In genomic region chr7:135562720-135563119, GRCh38 we compare ENCODE assay signal across 26 cellular contexts. TPM values are rescaled to one million over a fixed set of nuclear protein-coding genes. Genes with fewer than 3 reads are reported as not detected.
A peak's percentile ranks its signal among the peaks of the same experiment; 100 is the strongest.
DNase-seq lines count a peak whose midpoint lies in the region; ATAC-seq and TF ChIP-seq lines count a peak whose summit lies in the region.
"Had no signal": no experiment of that assay in that cellular context is flagged by ENCODE, and none has a peak within 500 bp of the region (broad histone marks: within the 10 kb centered on the region; RNA-seq: fewer than 3 reads in every experiment).

No MANE protein-coding gene starts in this region.

- DNase-seq in GM23338 (ENCODE audit: low spot score) (peak; percentile 93), hepatocyte (ENCODE audit: low spot score) (peak; percentile 17), neural crest cell (ENCODE audit: low read depth, low spot score) (no peak), OCI-M1 (lab: John Stamatoyannopoulos, UW) (no peak), sigmoid colon (no peak)
- DNase-seq in activated CD4-positive, alpha-beta T cell treated with anti-CD3 and anti-CD28 coated beads, Interleukin-2, amount 50 U/mL, for 48 hours = no peak
- DNase-seq: activated CD4-positive, alpha-beta T cell treated with anti-CD3 and anti-CD28 coated beads for 4 hours; activated CD8-positive, alpha-beta memory T cell treated with anti-CD3 and anti-CD28 coated beads for 24 hours; activated gamma-delta T cell treated with Interleukin-2 at 50 U/mL for 16 hours; activated T-cell treated with anti-CD3 and anti-CD28 coated beads, Interleukin-2, amount 50 U/mL, for 1 hour; body of pancreas; dorsolateral prefrontal cortex; EL; GOT3; KG1; MM.1S; NCI-H2029; NCI-H345; right lobe of liver; stimulated activated CD4-positive, alpha-beta T cell treated with anti-CD3 and anti-CD28 coated beads, Interleukin-4, amount 100 ng/mL, for 24 hours; substantia nigra had no signal

- H3K9me3 Mint-ChIP-seq in GM23338 = peaks cover 5% of the 10 kb centered on the region; the same call in 1 of the 3 replicates
- no peaks in the 10 kb centered on the region for H3K9me3 Mint-ChIP-seq in neural crest cell
- H3K9me3 Mint-ChIP-seq: stimulated activated effector memory CD8-positive, alpha-beta T cell treated with anti-CD3 and anti-CD28 coated beads, Interleukin-12 subunit alpha, Interleukin-12 subunit beta, amount 100 ng/mL, for 72 hours; T-helper 2 cell treated with Interferon-gamma antibody and Interleukin-4, amounts not matched to agents 5 μg/mL and 100 μg/mL, for 36 hours had no signal

- H3K4me1 ChIP-seq in GM23338 (ENCODE audit: insufficient read depth) (peaks cover 45% of the 10 kb centered on the region), HUES64 (ENCODE audit: insufficient read depth, low read length) (peaks cover 23% of the 10 kb centered on the region), hepatocyte (ENCODE audit: insufficient read depth) (peaks cover 5% of the 10 kb centered on the region), sigmoid colon (peaks cover 0 to 19% (median 15%) of the 10 kb centered on the region in 4 donors)
- H3K4me1 ChIP-seq: right lobe of liver had no signal

- H3K9me2 ChIP-seq in GM23338 (ENCODE audit: insufficient read depth) = no peaks in the 10 kb centered on the region
- H3K9me2 ChIP-seq in hepatocyte (replicated peaks; ENCODE audit: insufficient read depth) = no peaks in the 10 kb centered on the region

- intact Hi-C loops in sigmoid colon (cut with DNase I) = no loop called here

- H3K4me2 ChIP-seq in GM23338 (peak overlapping the region; percentile 8; the same call in 1 of the 2 replicates), hepatocyte (no peak overlapping the region)

- peaks cover 3% of the 10 kb centered on the region; the same call in 1 of the 2 replicates for H3F3A ChIP-seq in GM23338 (replicated peaks; ENCODE audit: low read depth)

- no peaks in the 10 kb centered on the region for H3K27me3 ChIP-seq in GM23338 (ENCODE audit: insufficient read depth)
- H3K27me3 ChIP-seq in HUES64 (ENCODE audit: insufficient read depth, low read length) = no peaks in the 10 kb centered on the region
- H3K27me3 ChIP-seq in hepatocyte = no peaks in the 10 kb centered on the region
- H3K27me3 ChIP-seq in sigmoid colon = no peaks in the 10 kb centered on the region
- H3K27me3 ChIP-seq: body of pancreas, dorsolateral prefrontal cortex, right lobe of liver had no signal

- peak; percentile 68 for ATAC-seq in GM23338
- ATAC-seq: body of pancreas; right lobe of liver; stimulated activated effector memory CD8-positive, alpha-beta T cell treated with anti-CD3 and anti-CD28 coated beads, Interleukin-12 subunit alpha, Interleukin-12 subunit beta, amount 100 ng/mL, for 72 hours had no signal

- 75% methylated on average over 8 of the region's 8 CpGs for WGBS in HUES64
- WGBS in hepatocyte (ENCODE audit: low lambda C conversion rate, missing lambda C conversion rate) = 48% methylated on average over 8 of the region's 8 CpGs
- 93 to 94% methylated on average over 8 of the region's 8 CpGs for WGBS in sigmoid colon, 2 donors

- H3K27ac Mint-ChIP-seq in GM23338 = peak overlapping the region; percentile 97
- no peak overlapping the region for H3K27ac Mint-ChIP-seq in neural crest cell (ENCODE audit: unreplicated experiment)
- H3K27ac Mint-ChIP-seq: progenitor cell of endocrine pancreas; T-helper 2 cell treated with Interferon-gamma antibody and Interleukin-4, amounts not matched to agents 5 μg/mL and 100 μg/mL, for 36 hours had no signal

- H3K4me3 Mint-ChIP-seq in GM23338 (peak overlapping the region; percentile 49), neural crest cell (peak overlapping the region; percentile 66)
- H3K4me3 Mint-ChIP-seq: stimulated activated effector memory CD8-positive, alpha-beta T cell treated with anti-CD3 and anti-CD28 coated beads, Interleukin-12 subunit alpha, Interleukin-12 subunit beta, amount 100 ng/mL, for 72 hours; T-helper 2 cell treated with Interferon-gamma antibody and Interleukin-4, amounts not matched to agents 5 μg/mL and 100 μg/mL, for 36 hours had no signal

- H3K9me3 ChIP-seq in HUES64 (ENCODE audit: insufficient read depth, low read depth, low read length) (no peaks in the 10 kb centered on the region), hepatocyte (ENCODE audit: low read depth) (no peaks in the 10 kb centered on the region), sigmoid colon (no peaks in the 10 kb centered on the region)
- H3K9me3 ChIP-seq: body of pancreas, right lobe of liver had no signal

- H3K79me2 ChIP-seq in GM23338 (replicated peaks; ENCODE audit: insufficient read depth) (peaks cover 95% of the 10 kb centered on the region), hepatocyte (peaks cover 89% of the 10 kb centered on the region)

- H3K36me3 ChIP-seq in GM23338 (ENCODE audit: insufficient read depth) (0 out of 2 replicates have a peak, but pooled peaks cover 2% of the 10 kb centered on the region), HUES64 (ENCODE audit: insufficient read depth, low read length) (peaks cover 7% of the 10 kb centered on the region; the same call in 1 of the 2 replicates), hepatocyte (replicated peaks; ENCODE audit: insufficient read depth, low read depth) (no peaks in the 10 kb centered on the region), sigmoid colon (no peaks in the 10 kb centered on the region)
- H3K36me3 ChIP-seq: right lobe of liver had no signal

- H3K36me3 Mint-ChIP-seq in GM23338 (ENCODE audit: low read depth) (peaks cover 33% of the 10 kb centered on the region), neural crest cell (ENCODE audit: low read depth) (peaks cover 6% of the 10 kb centered on the region)

- H3K4me3 ChIP-seq in GM23338 = peak overlapping the region; percentile 5; the same call in 1 of the 2 replicates
- no peak overlapping the region for H3K4me3 ChIP-seq in HUES64 (ENCODE audit: low read length)
- H3K4me3 ChIP-seq in hepatocyte = no peak overlapping the region
- H3K4me3 ChIP-seq in sigmoid colon = no peak overlapping the region
- H3K4me3 ChIP-seq: body of pancreas, dorsolateral prefrontal cortex, right lobe of liver had no signal

- no peak for TF ChIP-seq POLR2A in sigmoid colon (IDR thresholded peaks at IDR 0.05)

- peaks cover 3% of the 10 kb centered on the region for H3K27me3 Mint-ChIP-seq in GM23338 (ENCODE audit: insufficient read depth, low read depth, poor library complexity)
- no peaks in the 10 kb centered on the region for H3K27me3 Mint-ChIP-seq in neural crest cell (ENCODE audit: low read depth)
- H3K27me3 Mint-ChIP-seq: progenitor cell of endocrine pancreas had no signal

- H3K27ac ChIP-seq in GM23338 (ENCODE audit: low read depth) (peak overlapping the region; percentile 96), HUES64 (ENCODE audit: low read depth, low read length) (peak overlapping the region; percentile 91), hepatocyte (no peak overlapping the region), sigmoid colon (no peak overlapping the region)
- H3K27ac ChIP-seq: body of pancreas, C4-2B, dorsolateral prefrontal cortex, right lobe of liver had no signal

- H3K4me1 Mint-ChIP-seq in GM23338 (peaks cover 27% of the 10 kb centered on the region), neural crest cell (peaks cover 19% of the 10 kb centered on the region)

- no peak for TF ChIP-seq EP300 in sigmoid colon (IDR thresholded peaks at IDR 0.05)

- H4K20me1 ChIP-seq in GM23338 (replicated peaks; ENCODE audit: insufficient read depth) (peaks cover 26% of the 10 kb centered on the region), hepatocyte (ENCODE audit: insufficient read depth, poor library complexity, severe bottlenecking) (no peaks in the 10 kb centered on the region)

- H2AFZ ChIP-seq in GM23338 = no peak overlapping the region
- H2AFZ ChIP-seq in hepatocyte = no peak overlapping the region

- no peak for TF ChIP-seq CTCF in GM23338 (conservative IDR thresholded peaks at IDR 0.05; ENCODE audit: low read depth in 2 of 2)
- no peak for TF ChIP-seq CTCF in hepatocyte (IDR thresholded peaks at IDR 0.05; ENCODE audit: poor library complexity)
- no peak for TF ChIP-seq CTCF in neural crest cell (conservative IDR thresholded peaks at IDR 0.05)
- no peak for TF ChIP-seq CTCF in sigmoid colon (IDR thresholded peaks at IDR 0.05)

- H3K9ac ChIP-seq in HUES64 (ENCODE audit: low read depth, low read length) = no peak overlapping the region; the same call in 1 of the 2 replicates

TF ChIP-seq in GM23338, 12 proteins besides CTCF, POLR2A, EP300 and RAD21 (continues in another document):
- TF ChIP-seq CREB1 (CRISPR knock-in tag; IDR thresholded peaks at IDR 0.05; ENCODE audit: low read depth) = 0 out of 2 replicates have a peak, but pooled peaks have one; percentile 9
- TF ChIP-seq POLR2AphosphoS5 (IDR thresholded peaks at IDR 0.05; ENCODE audit: low read depth) = no peak

RNA-seq across cellular contexts. Expression of gene NUP205, which starts 5.0 kb away (rescaled TPM):
- total RNA-seq in GM23338 (2014; rRNA removed; shearing (Covaris generic)) = 193 and 212 TPM in 2 replicates
- 150 and 152 TPM in 2 replicates for polyA plus RNA-seq in GM23338 (2016; fragmentation: Nextera tagmentation; extraction: Ambion mirVana)
- 97.9 TPM for polyA plus RNA-seq in HUES64 (2013, experiment 1 of 2)
- 106 TPM for polyA plus RNA-seq in HUES64 (2013, experiment 2 of 2)
- 43.4 and 44.6 TPM in 2 replicates for total RNA-seq in hepatocyte
- polyA plus RNA-seq in hepatocyte = 15.2 and 15.3 TPM in 2 replicates
- total RNA-seq in neural crest cell = 147 and 148 TPM in 2 replicates
- total RNA-seq in sigmoid colon = 10 to 100 TPM; 19.9 to 37.5 (median 24.1) TPM
- 10 to 100 TPM in 2 of 3 donors, 1 to 10 TPM in 1; 9.5 to 27.8 (median 15.6) TPM for polyA plus RNA-seq in sigmoid colon

RNA-seq across cellular contexts. Expression of gene CNOT4, which starts 52.8 kb away (rescaled TPM):
- total RNA-seq in GM23338 (2014; rRNA removed; shearing (Covaris generic)) = 18.9 and 21.2 TPM in 2 replicates
- polyA plus RNA-seq in GM23338 (2016; fragmentation: Nextera tagmentation; extraction: Ambion mirVana) (22.8 and 26.2 TPM in 2 replicates), hepatocyte (10.9 and 11.8 TPM in 2 replicates), sigmoid colon (1 to 10 TPM; 4.2 to 7.2 (median 5.1) TPM)
- 13.6 TPM for polyA plus RNA-seq in HUES64 (2013, experiment 1 of 2)
- 14.1 TPM for polyA plus RNA-seq in HUES64 (2013, experiment 2 of 2)
- total RNA-seq in hepatocyte (12.9 and 20.2 TPM in 2 replicates), neural crest cell (27.6 and 31.1 TPM in 2 replicates), sigmoid colon (10 to 100 TPM; 23.5 to 31.6 (median 27.2) TPM)

Comparison
In these comparisons a context has a peak if more than half of its experiments do, and no peak if none do; other contexts are left out.
1. DNase-seq: peak in GM23338 (single experiment) and hepatocyte (single experiment); none in neural crest cell (single experiment), activated CD4-positive, alpha-beta T cell treated with anti-CD3 and anti-CD28 coated beads, Interleukin-2, amount 50 U/mL, for 48 hours (0 of 2), OCI-M1 (single experiment) and sigmoid colon (single experiment).
2. H3K27ac ChIP-seq: peak in GM23338 (single experiment) and HUES64 (single experiment); none in hepatocyte (single experiment) and sigmoid colon (0 of 4).